ENCODE assay signal across 22 cellular contexts in the genomic region with DNA sequence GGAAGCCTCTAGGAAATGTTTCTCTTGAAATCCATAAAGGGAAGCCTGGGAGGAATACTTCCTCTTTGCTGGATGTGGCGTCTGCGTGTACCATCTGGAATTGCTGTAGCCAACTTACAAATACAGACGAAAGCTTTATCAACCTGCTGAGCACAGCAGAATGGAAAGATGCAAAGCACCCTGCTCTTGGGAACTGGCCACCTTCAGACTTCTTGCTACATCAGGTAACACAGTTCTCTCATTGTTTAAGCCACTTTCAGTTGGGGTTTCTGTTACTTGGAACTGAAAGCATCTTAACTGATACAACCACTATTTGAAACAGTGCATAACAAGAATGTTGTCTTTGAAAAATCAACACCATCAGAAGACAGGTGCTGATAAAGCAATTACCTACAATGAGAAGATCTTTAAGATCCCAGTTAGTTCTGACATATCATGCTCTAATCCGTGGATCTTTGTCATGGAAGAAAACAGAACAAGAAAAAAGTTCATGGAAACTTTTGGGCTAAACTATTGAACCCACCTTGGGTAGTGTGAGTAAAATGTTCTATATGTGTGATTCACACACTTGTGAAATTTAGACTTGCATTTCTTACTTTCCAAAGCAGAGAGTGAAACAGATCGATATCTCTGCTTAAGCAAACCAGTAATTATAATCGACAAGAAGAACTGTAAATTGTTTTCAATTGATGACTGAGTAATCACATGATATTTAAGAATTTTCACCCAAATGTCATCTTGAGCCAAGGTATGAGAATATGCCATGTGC.
A peak's percentile ranks its signal among the peaks of the same experiment; 100 is the strongest.
DNase-seq lines count a peak whose midpoint lies in the region; ATAC-seq and TF ChIP-seq lines count a peak whose summit lies in the region.
"Had no signal": no experiment of that assay in that cellular context is flagged by ENCODE, and none has a peak within 500 bp of the region (broad histone marks: within the 10 kb centered on the region; RNA-seq: fewer than 3 reads in every experiment).

No MANE protein-coding gene starts in this region.

- POLR2A ChIA-PET in activated CD4-positive, alpha-beta T cell treated with anti-CD3 and anti-CD28 coated beads, Interleukin-2, amount 10 ng/mL, durations not matched to agents 7 days and 5 days (lab: Charles Lee) = no interaction called here
- POLR2A ChIA-PET in MCF 10A (lab: Yijun Ruan, JAX) = no interaction called here

- no peaks in the 10 kb centered on the region for H3K4me1 Mint-ChIP-seq in activated CD4-positive, alpha-beta T cell treated with anti-CD3 and anti-CD28 coated beads, Interleukin-2, amount 10 ng/mL, durations not matched to agents 7 days and 5 days
- H3K4me1 Mint-ChIP-seq in MCF 10A (ENCODE audit: insufficient read depth, unreplicated experiment) = no peaks in the 10 kb centered on the region
- H3K4me1 Mint-ChIP-seq in activated naive CD8-positive, alpha-beta T cell treated with anti-CD3 and anti-CD28 coated beads, Interleukin-2, amount 50 U/mL, for 24 hours = peaks cover 8% of the 10 kb centered on the region

- H2BK15ac ChIP-seq in mesenchymal stem cell (ENCODE audit: low read depth, poor library complexity, severe bottlenecking) = no peak overlapping the region

- H3K79me1 ChIP-seq in mesenchymal stem cell (replicated peaks; ENCODE audit: low read length, poor library complexity, severe bottlenecking) = no peaks in the 10 kb centered on the region

- H3K27ac ChIP-seq in mammary epithelial cell (ENCODE audit: insufficient read depth, low read depth, low read length) (no peak overlapping the region), KMS-11 (peak overlapping the region; percentile 53), mesenchymal stem cell (ENCODE audit: low read length, poor library complexity, severe bottlenecking) (no peak overlapping the region)
- H3K27ac ChIP-seq: Peyer's patch had no signal

- DNase-seq in activated CD4-positive, alpha-beta T cell treated with anti-CD3 and anti-CD28 coated beads for 48 hours = peak; percentile 28
- no peak for DNase-seq in activated CD4-positive, alpha-beta T cell treated with anti-CD3 and anti-CD28 coated beads, Interleukin-2, amount 10 ng/mL, durations not matched to agents 7 days and 5 days
- peak; percentile 41 for DNase-seq in mammary epithelial cell
- no peak for DNase-seq in MCF 10A (ENCODE audit: unreplicated experiment)
- DNase-seq in activated naive CD8-positive, alpha-beta T cell treated with anti-CD3 and anti-CD28 coated beads, Interleukin-2, amount 50 U/mL, for 24 hours = no peak
- no peak for DNase-seq in posterior vena cava (ENCODE audit: low spot score)
- DNase-seq in mesenchymal stem cell = no peak
- DNase-seq: AML-193; C1 segment of cervical spinal cord; Calu3; CD8-positive, alpha-beta T cell; GF-D8; H9; HFFc6; Kasumi-1; MG63; NCI-H1048; NCI-H1417 treated with DMSO at 0.1 percent for 48 hours; NCI-H1930; NCI-H748 treated with DMSO at 0.1 percent for 48 hours; Peyer's patch had no signal

- H4K8ac ChIP-seq in mesenchymal stem cell (ENCODE audit: low read length) = no peak overlapping the region

- H3K9ac ChIP-seq in mammary epithelial cell (ENCODE audit: insufficient read depth, low read length) (no peak overlapping the region), KMS-11 (peak overlapping the region; percentile 4; the same call in 1 of the 2 replicates), mesenchymal stem cell (ENCODE audit: low read length) (no peak overlapping the region)

- H3K18ac ChIP-seq in mesenchymal stem cell (ENCODE audit: low read depth in 1 of 2, low read length in 2 of 2) = no peak overlapping the region

- H2BK5ac ChIP-seq in mesenchymal stem cell (ENCODE audit: low read depth, low read length, poor library complexity, severe bottlenecking) = no peak overlapping the region

- H4K91ac ChIP-seq in mesenchymal stem cell (ENCODE audit: low read length) = no peak overlapping the region

- peaks cover 7% of the 10 kb centered on the region for H3K27me3 Mint-ChIP-seq in activated CD4-positive, alpha-beta T cell treated with anti-CD3 and anti-CD28 coated beads, Interleukin-2, amount 10 ng/mL, durations not matched to agents 7 days and 5 days
- peaks cover 23% of the 10 kb centered on the region for H3K27me3 Mint-ChIP-seq in MCF 10A (ENCODE audit: insufficient read depth, unreplicated experiment)
- H3K27me3 Mint-ChIP-seq in activated naive CD8-positive, alpha-beta T cell treated with anti-CD3 and anti-CD28 coated beads, Interleukin-2, amount 50 U/mL, for 24 hours = peaks cover 7% of the 10 kb centered on the region

- H3K36me3 ChIP-seq in mammary epithelial cell (ENCODE audit: insufficient read depth, low read length) = no peaks in the 10 kb centered on the region
- H3K36me3 ChIP-seq in KMS-11 (ENCODE audit: insufficient read depth) = no peaks in the 10 kb centered on the region
- H3K36me3 ChIP-seq in mesenchymal stem cell (ENCODE audit: control insufficient read depth in 1 of 2, insufficient read depth in 2 of 2, low read depth in 1 of 2, low read length in 2 of 2) = no peaks in the 10 kb centered on the region
- H3K36me3 ChIP-seq: MG63, Peyer's patch had no signal

- CTCF ChIA-PET in activated CD4-positive, alpha-beta T cell treated with anti-CD3 and anti-CD28 coated beads, Interleukin-2, amount 10 ng/mL, durations not matched to agents 7 days and 5 days (lab: Charles Lee) = no interaction called here
- CTCF ChIA-PET in mammary epithelial cell (lab: Charles Lee; ENCODE audit: low non-redundant PET) = no interaction called here
- CTCF ChIA-PET in MCF 10A (lab: Yijun Ruan, JAX) = no interaction called here

- TF ChIP-seq CTCF in mammary epithelial cell (conservative IDR thresholded peaks at IDR 0.05 in 1 of 2, IDR thresholded peaks at IDR 0.05 in 1 of 2; ENCODE audit: extremely low read depth in 1 of 2, insufficient read depth in 1 of 2, low read depth in 1 of 2, low read length in 2 of 2) (no peak), MCF 10A (IDR thresholded peaks at IDR 0.05; ENCODE audit: unreplicated experiment) (no peak), KMS-11 (conservative IDR thresholded peaks at IDR 0.05; ENCODE audit: low read depth, low read length) (no peak)

- H3K9me3 ChIP-seq in mammary epithelial cell (replicated peaks; ENCODE audit: insufficient read depth, low read length) (no peaks in the 10 kb centered on the region), mesenchymal stem cell (ENCODE audit: control insufficient read depth, low read length) (no peaks in the 10 kb centered on the region)
- H3K9me3 ChIP-seq: MG63, Peyer's patch had no signal

- no peak overlapping the region for H3K27ac Mint-ChIP-seq in activated CD4-positive, alpha-beta T cell treated with anti-CD3 and anti-CD28 coated beads, Interleukin-2, amount 10 ng/mL, durations not matched to agents 7 days and 5 days
- H3K27ac Mint-ChIP-seq in MCF 10A (ENCODE audit: low read depth, unreplicated experiment) = no peak overlapping the region
- H3K27ac Mint-ChIP-seq in activated naive CD8-positive, alpha-beta T cell treated with anti-CD3 and anti-CD28 coated beads, Interleukin-2, amount 50 U/mL, for 24 hours = no peak overlapping the region
- H3K27ac Mint-ChIP-seq: CD8-positive, alpha-beta T cell; H9; HFFc6 had no signal

- H3K4me2 ChIP-seq in mammary epithelial cell (ENCODE audit: insufficient read depth, low read depth, low read length) (no peak overlapping the region), KMS-11 (peak overlapping the region; percentile 64), mesenchymal stem cell (ENCODE audit: low read length, poor library complexity, severe bottlenecking) (no peak overlapping the region)

- no peaks in the 10 kb centered on the region for H4K20me1 ChIP-seq in mammary epithelial cell (ENCODE audit: insufficient read depth, low read length)
- H4K20me1 ChIP-seq in KMS-11 (ENCODE audit: insufficient read depth) = no peaks in the 10 kb centered on the region

- H3K27me3 ChIP-seq in mammary epithelial cell (ENCODE audit: insufficient read depth, low read length) (no peaks in the 10 kb centered on the region), KMS-11 (ENCODE audit: insufficient read depth, low read depth) (no peaks in the 10 kb centered on the region), mesenchymal stem cell (ENCODE audit: control insufficient read depth in 1 of 2, insufficient read depth in 1 of 2, low read length in 2 of 2) (peaks cover 2 to 31% of the 10 kb centered on the region in 2 experiments)
- H3K27me3 ChIP-seq: MG63, Peyer's patch had no signal

- H3K4me3 ChIP-seq in mammary epithelial cell (replicated peaks in 1 of 3; ENCODE audit: insufficient read depth in 1 of 3, low read depth in 2 of 3, low read length in 3 of 3) (no peak overlapping the region), KMS-11 (IDR thresholded peaks at IDR 0.05; ENCODE audit: insufficient read depth, low read depth, low read length) (no peak overlapping the region), mesenchymal stem cell (ENCODE audit: insufficient read depth in 1 of 2, low read depth in 1 of 2, low read length in 2 of 2) (no peak overlapping the region)
- H3K4me3 ChIP-seq: MG63, Peyer's patch had no signal

- dilution Hi-C loops in mammary epithelial cell (cut with HindIII; ENCODE audit: low sequenced_read_pairs) = no loop called here

- no TSS peak for BruUV-seq in mammary epithelial cell (replicated peaks; lab: Mats Ljungman, UMichigan)
- BruUV-seq in MCF 10A (replicated peaks; lab: Mats Ljungman, UMichigan) = no TSS peak

- in situ Hi-C loops in mammary epithelial cell (cut with MboI; ENCODE audit: low sequenced_read_pairs in 2 of 2) = no loop called here

- no peak overlapping the region for H2AFZ ChIP-seq in mammary epithelial cell (ENCODE audit: low read depth, low read length)
- H2AFZ ChIP-seq in KMS-11 (ENCODE audit: low read depth) = peak overlapping the region; percentile 38; the same call in 1 of the 2 replicates
- H2AFZ ChIP-seq in mesenchymal stem cell (ENCODE audit: low read depth, low read length) = no peak overlapping the region

- no peaks in the 10 kb centered on the region for H3K36me3 Mint-ChIP-seq in activated CD4-positive, alpha-beta T cell treated with anti-CD3 and anti-CD28 coated beads, Interleukin-2, amount 10 ng/mL, durations not matched to agents 7 days and 5 days (ENCODE audit: low read depth)
- no peaks in the 10 kb centered on the region for H3K36me3 Mint-ChIP-seq in MCF 10A (ENCODE audit: insufficient read depth, unreplicated experiment)
- no peaks in the 10 kb centered on the region for H3K36me3 Mint-ChIP-seq in activated naive CD8-positive, alpha-beta T cell treated with anti-CD3 and anti-CD28 coated beads, Interleukin-2, amount 50 U/mL, for 24 hours (ENCODE audit: low read depth)
- H3K36me3 Mint-ChIP-seq: CD8-positive, alpha-beta T cell had no signal

- ATAC-seq in activated naive CD8-positive, alpha-beta T cell treated with anti-CD3 and anti-CD28 coated beads, Interleukin-2, amount 50 U/mL, for 24 hours = peak; percentile 36
- ATAC-seq: CD8-positive, alpha-beta T cell had no signal

- H3K4ac ChIP-seq in mesenchymal stem cell (ENCODE audit: low read depth in 1 of 2, low read length in 2 of 2) = no peak overlapping the region

- H3K4me1 ChIP-seq in mammary epithelial cell (ENCODE audit: insufficient read depth, low read length) (no peaks in the 10 kb centered on the region), KMS-11 (ENCODE audit: low read depth, poor library complexity, severe bottlenecking) (peaks cover 42% of the 10 kb centered on the region), mesenchymal stem cell (ENCODE audit: control insufficient read depth, insufficient read depth, low read depth, low read length) (no peaks in the 10 kb centered on the region)
- H3K4me1 ChIP-seq: Peyer's patch had no signal

- H3K14ac ChIP-seq in mesenchymal stem cell (ENCODE audit: low read length in 2 of 2) = no peak overlapping the region

- H2BK12ac ChIP-seq in mesenchymal stem cell (ENCODE audit: low read length in 2 of 2) = no peak overlapping the region

- H3K23ac ChIP-seq in mesenchymal stem cell (ENCODE audit: low read length in 2 of 2) = no peak overlapping the region

- 45% methylated on average over 6 of the region's 6 CpGs for WGBS in mammary epithelial cell (ENCODE audit: low coverage, missing lambda C conversion rate)
- WGBS in mesenchymal stem cell = 91% methylated on average over 4 of the region's 6 CpGs

- H2AK5ac ChIP-seq in mesenchymal stem cell (ENCODE audit: low read length, severe bottlenecking) = no peak overlapping the region

- no peak overlapping the region for H3K4me3 Mint-ChIP-seq in activated CD4-positive, alpha-beta T cell treated with anti-CD3 and anti-CD28 coated beads, Interleukin-2, amount 10 ng/mL, durations not matched to agents 7 days and 5 days
- no peak overlapping the region for H3K4me3 Mint-ChIP-seq in MCF 10A (ENCODE audit: unreplicated experiment)
- H3K4me3 Mint-ChIP-seq in activated naive CD8-positive, alpha-beta T cell treated with anti-CD3 and anti-CD28 coated beads, Interleukin-2, amount 50 U/mL, for 24 hours = no peak overlapping the region
- H3K4me3 Mint-ChIP-seq: CD8-positive, alpha-beta T cell; H9; HFFc6 had no signal

- no peaks in the 10 kb centered on the region for H3K79me2 ChIP-seq in mammary epithelial cell (ENCODE audit: insufficient read depth, low read length)
- no peaks in the 10 kb centered on the region for H3K79me2 ChIP-seq in KMS-11 (ENCODE audit: insufficient read depth, low read depth)

- intact Hi-C loops in mammary epithelial cell (cut with micrococcal nuclease) (loop anchor here (5.0 kb wide), 1 partner anchor 132 kb away; no protein-coding TSS in a partner anchor), MCF 10A (cut with micrococcal nuclease) (loop anchor here (5.0 kb wide), 1 partner anchor 132 kb away; no protein-coding TSS in a partner anchor), posterior vena cava (cut with DNase I) (no loop called here)

- no peak overlapping the region for H2BK120ac ChIP-seq in mesenchymal stem cell (ENCODE audit: low read depth, low read length)

- no peaks in the 10 kb centered on the region for H3K9me3 Mint-ChIP-seq in activated CD4-positive, alpha-beta T cell treated with anti-CD3 and anti-CD28 coated beads, Interleukin-2, amount 10 ng/mL, durations not matched to agents 7 days and 5 days
- no peaks in the 10 kb centered on the region for H3K9me3 Mint-ChIP-seq in MCF 10A (ENCODE audit: unreplicated experiment)
- H3K9me3 Mint-ChIP-seq in activated naive CD8-positive, alpha-beta T cell treated with anti-CD3 and anti-CD28 coated beads, Interleukin-2, amount 50 U/mL, for 24 hours = no peaks in the 10 kb centered on the region
- H3K9me3 Mint-ChIP-seq: CD8-positive, alpha-beta T cell; H9 had no signal

Comparison
In these comparisons a context has a peak if more than half of its experiments do, and no peak if none do; other contexts are left out.
1. DNase-seq: peak in activated CD4-positive, alpha-beta T cell treated with anti-CD3 and anti-CD28 coated beads for 48 hours (single experiment) and mammary epithelial cell (single experiment); none in activated CD4-positive, alpha-beta T cell treated with anti-CD3 and anti-CD28 coated beads, Interleukin-2, amount 10 ng/mL, durations not matched to agents 7 days and 5 days (single experiment), MCF 10A (single experiment), activated naive CD8-positive, alpha-beta T cell treated with anti-CD3 and anti-CD28 coated beads, Interleukin-2, amount 50 U/mL, for 24 hours (single experiment), posterior vena cava (single experiment) and mesenchymal stem cell (single experiment).
2. intact Hi-C loops: an anchor here in mammary epithelial cell (5.0 kb wide) and MCF 10A (5.0 kb wide); none called in posterior vena cava.